ENCODE assay signal across 9 cellular contexts in the genomic region with DNA sequence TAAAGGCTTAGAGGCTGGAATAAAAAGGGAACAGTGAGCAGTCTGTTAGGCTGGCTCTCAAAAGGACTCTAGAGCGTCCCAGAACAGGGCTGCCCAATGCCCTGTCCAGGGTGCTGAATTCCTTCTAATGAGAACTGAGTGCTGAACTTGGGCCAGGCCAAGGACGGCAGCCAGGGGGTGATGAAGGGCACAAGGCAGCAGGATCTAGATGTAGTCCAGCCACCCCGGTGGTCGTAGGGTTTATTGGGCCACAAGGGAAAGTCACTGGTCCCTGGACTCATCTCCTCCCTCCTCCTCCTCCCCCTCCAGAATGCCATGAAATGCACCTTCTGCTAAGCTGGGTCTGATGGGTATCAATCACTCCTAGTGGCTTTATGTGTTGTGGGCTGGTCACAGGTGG. TPM values are rescaled to one million over a fixed set of nuclear protein-coding genes. Genes with fewer than 3 reads are reported as not detected.
DNase-seq lines count a peak whose midpoint lies in the region; ATAC-seq and TF ChIP-seq lines count a peak whose summit lies in the region.
"Had no signal": no experiment of that assay in that cellular context is flagged by ENCODE, and none has a peak within 500 bp of the region (broad histone marks: within the 10 kb centered on the region; RNA-seq: fewer than 3 reads in every experiment).

No MANE protein-coding gene starts in this region.

- H3K4me1 ChIP-seq in SJCRH30, result no peaks in the 10 kb centered on the region
- no peaks in the 10 kb centered on the region for H3K4me1 ChIP-seq in spleen

- WGBS in spleen, 5 donors, result 7 to 20% (median 10%) methylated on average over 3 to 4 of the region's 4 CpGs

- H3K36me3 Mint-ChIP-seq in immature natural killer cell, result peaks cover 0 to 3% (median 0%) of the 10 kb centered on the region in 3 donors

- no peak overlapping the region for H3K4me3 Mint-ChIP-seq in immature natural killer cell
- H3K4me3 Mint-ChIP-seq: dendritic cell treated with granulocyte-macrophage colony-stimulating factor and Interleukin-4, amounts not matched to agents 40 ng/mL and 50 ng/mL, for 4 days had no signal

- H3K9me3 ChIP-seq in SJCRH30 (replicated peaks), result no peaks in the 10 kb centered on the region
- H3K9me3 ChIP-seq in spleen, result peaks cover 0 to 3% (median 0%) of the 10 kb centered on the region in 8 donors

- no peak for ATAC-seq in GM18868 (IDR thresholded peaks at IDR 0.05; ENCODE audit: unreplicated experiment)

- H3K4me3 ChIP-seq in SJCRH30 (no peak overlapping the region), astrocyte of the spinal cord (ENCODE audit: low read depth, low read length) (no peak overlapping the region), spleen (no peak overlapping the region)

- H3K27ac Mint-ChIP-seq in immature natural killer cell, result no peak overlapping the region
- H3K27ac Mint-ChIP-seq: dendritic cell treated with granulocyte-macrophage colony-stimulating factor and Interleukin-4, amounts not matched to agents 40 ng/mL and 50 ng/mL, for 4 days had no signal

- H3K4me1 Mint-ChIP-seq in immature natural killer cell, result no peaks in the 10 kb centered on the region

- peak; percentile 76 for TF ChIP-seq CTCF in astrocyte of the spinal cord (IDR thresholded peaks at IDR 0.05; ENCODE audit: low read depth, low read length)
- peak in 1 of 11 experiments; percentile 41 for TF ChIP-seq CTCF in spleen (IDR thresholded peaks at IDR 0.05 in 8 of 11, conservative IDR thresholded peaks at IDR 0.05 in 3 of 11)

- H3K27me3 ChIP-seq in SJCRH30 (no peaks in the 10 kb centered on the region; the same call in 1 of the 2 replicates), spleen (replicated peaks in 1 of 7) (no peaks in the 10 kb centered on the region)

- peaks cover 0 to 2% (median 2%) of the 10 kb centered on the region in 3 donors for H3K27me3 Mint-ChIP-seq in immature natural killer cell (ENCODE audit: low read depth in 3 of 3)

- intact Hi-C loops in spleen (cut with DNase I; ENCODE audit: low total_unique reads), result no loop called here

- in situ Hi-C loops in astrocyte of the spinal cord (cut with HindIII; ENCODE audit: low sequenced_read_pairs), result no loop called here

- TF ChIP-seq POLR2A in spleen (IDR thresholded peaks at IDR 0.05), result no peak

- peak; percentile 31 for DNase-seq in activated gamma-delta T cell treated with Interleukin-2 at 50 U/mL for 16 hours
- no peak for DNase-seq in activated gamma-delta T cell (lab: John Stamatoyannopoulos, UW)
- peak; percentile 71 to 87 for DNase-seq in SJCRH30
- DNase-seq in astrocyte of the spinal cord (ENCODE audit: low read depth, low spot score), result peak; percentile 72
- DNase-seq in immature natural killer cell, result peak; percentile 32 to 52 (median 44)
- DNase-seq in stimulated activated CD4-positive, alpha-beta T cell treated with anti-CD3 and anti-CD28 coated beads, TNF-alpha, amount 100 ng/mL, for 24 hours (ENCODE audit: low read depth in 3 of 3), result peak in 2 of 3 experiments; percentile 7 to 22
- no peak for DNase-seq in spleen

- H3K27ac ChIP-seq in SJCRH30 (no peak overlapping the region), spleen (no peak overlapping the region)

- no peaks in the 10 kb centered on the region for H3K36me3 ChIP-seq in SJCRH30
- H3K36me3 ChIP-seq in spleen, result no peaks in the 10 kb centered on the region

- no peaks in the 10 kb centered on the region for H3K9me3 Mint-ChIP-seq in immature natural killer cell
- H3K9me3 Mint-ChIP-seq: dendritic cell treated with granulocyte-macrophage colony-stimulating factor and Interleukin-4, amounts not matched to agents 40 ng/mL and 50 ng/mL, for 4 days had no signal

RNA-seq across cellular contexts. Expression of gene NPTXR, which starts 19.2 kb away (rescaled TPM):
- 0.08 and 0.10 TPM in 2 replicates for total RNA-seq in SJCRH30 (2014; rRNA removed; shearing (Covaris generic))
- polyA plus RNA-seq in immature natural killer cell, result 1 to 10 TPM in 1 of 3 donors, under 1 TPM in 2; 0.59 to 1.4 (median 0.66) TPM
- total RNA-seq in spleen, result 10 to 100 TPM in 1 of 7 donors, 1 to 10 TPM in 6; 3.8 to 11.5 (median 5.0) TPM
- polyA plus RNA-seq in spleen, result 1 to 10 TPM in 1 of 3 donors, under 1 TPM in 2; 0.24 to 1.2 (median 0.53) TPM

RNA-seq across cellular contexts. Expression of gene DNAL4, which starts 30.6 kb away (rescaled TPM):
- total RNA-seq in SJCRH30 (2014; rRNA removed; shearing (Covaris generic)), result 4.3 and 4.7 TPM in 2 replicates
- polyA plus RNA-seq in immature natural killer cell (10 to 100 TPM; 16.7 to 16.9 (median 16.8) TPM), spleen (10 to 100 TPM in 2 of 3 donors, 1 to 10 TPM in 1; 8.6 to 16.2 (median 10.6) TPM)
- total RNA-seq in spleen, result 10 to 100 TPM; 10.4 to 17.6 (median 13.9) TPM

RNA-seq across cellular contexts. Expression of gene CBX6, which starts 47.4 kb away (rescaled TPM):
- 37.7 and 40.5 TPM in 2 replicates for total RNA-seq in SJCRH30 (2014; rRNA removed; shearing (Covaris generic))
- polyA plus RNA-seq in immature natural killer cell (10 to 100 TPM in 1 of 3 donors, 1 to 10 TPM in 2; 5.2 to 16.1 (median 6.3) TPM), spleen (10 to 100 TPM; 10.2 to 26.3 (median 11.3) TPM)
- 10 to 100 TPM; 35.8 to 72.2 (median 49.2) TPM for total RNA-seq in spleen

Comparison
In these comparisons a context has a peak if more than half of its experiments do, and no peak if none do; other contexts are left out.
1. DNase-seq: peak in activated gamma-delta T cell treated with Interleukin-2 at 50 U/mL for 16 hours (single experiment), SJCRH30 (2 of 2), astrocyte of the spinal cord (single experiment), immature natural killer cell (3 of 3) and stimulated activated CD4-positive, alpha-beta T cell treated with anti-CD3 and anti-CD28 coated beads, TNF-alpha, amount 100 ng/mL, for 24 hours (2 of 3); none in activated gamma-delta T cell (single experiment) and spleen (single experiment).